Comparison of ENCODE assay signal across 8 cellular contexts in genomic region chr1:23567996-23568607, GRCh38. TPM values are rescaled to one million over a fixed set of nuclear protein-coding genes. Genes with fewer than 3 reads are reported as not detected.
DNase-seq lines count a peak whose midpoint lies in the region; ATAC-seq and TF ChIP-seq lines count a peak whose summit lies in the region.

No MANE protein-coding gene starts in this region.

- H2AK5ac ChIP-seq in neuronal stem cell (ENCODE audit: low read depth, low read length), result peak overlapping the region; percentile 97

- H3K4me1 ChIP-seq in SJCRH30 (peaks cover 39% of the 10 kb centered on the region), neuronal stem cell (ENCODE audit: control insufficient read depth in 2 of 2, insufficient read depth in 1 of 2, low read depth in 1 of 2, low read length in 2 of 2) (peaks cover 29 to 38% of the 10 kb centered on the region in 2 donors)

- peak overlapping the region; percentile 92 for H2BK15ac ChIP-seq in neuronal stem cell (ENCODE audit: low read length)

- H2BK12ac ChIP-seq in neuronal stem cell (ENCODE audit: low read length), result peak overlapping the region; percentile 88

- H3K4me3 ChIP-seq in SJCRH30 (peak overlapping the region; percentile 67), fibroblast of villous mesenchyme (ENCODE audit: low read depth, low read length) (peak overlapping the region; percentile 62), neuronal stem cell (ENCODE audit: low read length in 2 of 2) (peak overlapping the region; percentile 23 to 44)

- no peak for TF ChIP-seq CTCF in fibroblast of villous mesenchyme (IDR thresholded peaks at IDR 0.05; ENCODE audit: insufficient read depth, low read depth, low read length)

- no peaks in the 10 kb centered on the region for H3K36me3 ChIP-seq in SJCRH30
- H3K36me3 ChIP-seq in neuronal stem cell (replicated peaks in 1 of 2; ENCODE audit: control insufficient read depth in 2 of 2, insufficient read depth in 2 of 2, low read length in 2 of 2), result no peaks in the 10 kb centered on the region

- no peaks in the 10 kb centered on the region for H3K79me1 ChIP-seq in neuronal stem cell (ENCODE audit: low read depth, low read length)

- peak overlapping the region; percentile 94 for H3K18ac ChIP-seq in neuronal stem cell (ENCODE audit: low read length)

- peak overlapping the region; percentile 41 for H3K4me2 ChIP-seq in neuronal stem cell (ENCODE audit: insufficient read depth, low read length, poor library complexity, severe bottlenecking)

- H4K8ac ChIP-seq in neuronal stem cell (ENCODE audit: low read depth, low read length), result no peak overlapping the region

- no peaks in the 10 kb centered on the region for H3K27me3 ChIP-seq in SJCRH30
- H3K27me3 ChIP-seq in neuronal stem cell (ENCODE audit: control insufficient read depth in 3 of 3, insufficient read depth in 3 of 3, low read depth in 1 of 3, low read length in 3 of 3), result no peaks in the 10 kb centered on the region

- ATAC-seq in GM21526 (IDR thresholded peaks at IDR 0.05; ENCODE audit: low FRiP score, unreplicated experiment), result no peak

- H3K14ac ChIP-seq in neuronal stem cell (ENCODE audit: low read length), result no peak overlapping the region

- peak in 8 of 14 donors; percentile 7 to 71 (median 46) for DNase-seq in C1 segment of cervical spinal cord (lab: John Stamatoyannopoulos, UW)
- peak; percentile 80 for DNase-seq in SJCRH30
- no peak for DNase-seq in fibroblast of villous mesenchyme (ENCODE audit: low read depth)
- peak; percentile 78 for DNase-seq in neuronal stem cell (ENCODE audit: low spot score)
- no peak for DNase-seq in stimulated activated CD4-positive, alpha-beta T cell treated with anti-CD3 and anti-CD28 coated beads, Interleukin-4, amount 100 ng/mL, for 24 hours
- DNase-seq in pons (ENCODE audit: low spot score), result no peak
- DNase-seq in activated CD4-positive, CD25-positive, alpha-beta regulatory T cell (lab: John Stamatoyannopoulos, UW), result no peak

- no peaks in the 10 kb centered on the region for H3K9me3 ChIP-seq in SJCRH30 (replicated peaks)
- no peaks in the 10 kb centered on the region for H3K9me3 ChIP-seq in neuronal stem cell (replicated peaks in 1 of 2; ENCODE audit: control insufficient read depth in 2 of 2, insufficient read depth in 1 of 2, low read depth in 1 of 2, low read length in 2 of 2)

- no peak overlapping the region for H3K23ac ChIP-seq in neuronal stem cell (ENCODE audit: low read depth, low read length, poor library complexity)

- peak overlapping the region; percentile 54 for H2AFZ ChIP-seq in neuronal stem cell (ENCODE audit: low read length)

- H3K27ac ChIP-seq in SJCRH30 (peak overlapping the region; percentile 87), neuronal stem cell (replicated peaks; ENCODE audit: low read length) (peak overlapping the region; percentile 81)

- H2BK120ac ChIP-seq in neuronal stem cell (ENCODE audit: low read depth, low read length), result peak overlapping the region; percentile 95

- H4K91ac ChIP-seq in neuronal stem cell (ENCODE audit: low read depth, low read length, poor library complexity), result peak overlapping the region; percentile 96

- H3K9ac ChIP-seq in neuronal stem cell (ENCODE audit: low read depth, low read length, poor library complexity), result peak overlapping the region; percentile 75

- peak overlapping the region; percentile 85 for H2BK5ac ChIP-seq in neuronal stem cell (ENCODE audit: low read length)

- no CpG with 5 or more reads among the region's 66 CpGs for WGBS in neuronal stem cell (ENCODE audit: extremely low coverage in 2 of 2, insufficient read length in 2 of 2, insufficient replicate concordance in 1 of 2), 2 donors

- H3K4ac ChIP-seq in neuronal stem cell (ENCODE audit: low read length), result no peak overlapping the region

RNA-seq across cellular contexts. Expression of gene ID3, which starts 8.8 kb away (rescaled TPM):
- 332 and 336 TPM in 2 replicates for total RNA-seq in SJCRH30 (2014; rRNA removed; shearing (Covaris generic))
- total RNA-seq in fibroblast of villous mesenchyme, result 32.4 and 86.3 TPM in 2 replicates
- polyA plus RNA-seq in neuronal stem cell (2013, experiment 1 of 2), result 99.9 TPM
- polyA plus RNA-seq in neuronal stem cell (2013, experiment 2 of 2), result 99.2 TPM

RNA-seq across cellular contexts. Expression of gene E2F2, which starts 37.1 kb away (rescaled TPM):
- total RNA-seq in SJCRH30 (2014; rRNA removed; shearing (Covaris generic)), result 33.5 and 43.2 TPM in 2 replicates
- total RNA-seq in fibroblast of villous mesenchyme, result 2.2 and 2.9 TPM in 2 replicates
- polyA plus RNA-seq in neuronal stem cell (2013, experiment 1 of 2), result 3.8 TPM
- 4.4 TPM for polyA plus RNA-seq in neuronal stem cell (2013, experiment 2 of 2)

Comparison
In these comparisons a context has a peak if more than half of its experiments do, and no peak if none do; other contexts are left out.
1. DNase-seq: peak in C1 segment of cervical spinal cord (8 of 14), SJCRH30 (2 of 2) and neuronal stem cell (single experiment); none in fibroblast of villous mesenchyme (single experiment), stimulated activated CD4-positive, alpha-beta T cell treated with anti-CD3 and anti-CD28 coated beads, Interleukin-4, amount 100 ng/mL, for 24 hours (single experiment), pons (single experiment) and activated CD4-positive, CD25-positive, alpha-beta regulatory T cell (0 of 4).
2. Peak in every context shown above with its lines, with median percentiles within 50 percentile points of each other: H3K4me3 ChIP-seq.